In the genomic region with DNA sequence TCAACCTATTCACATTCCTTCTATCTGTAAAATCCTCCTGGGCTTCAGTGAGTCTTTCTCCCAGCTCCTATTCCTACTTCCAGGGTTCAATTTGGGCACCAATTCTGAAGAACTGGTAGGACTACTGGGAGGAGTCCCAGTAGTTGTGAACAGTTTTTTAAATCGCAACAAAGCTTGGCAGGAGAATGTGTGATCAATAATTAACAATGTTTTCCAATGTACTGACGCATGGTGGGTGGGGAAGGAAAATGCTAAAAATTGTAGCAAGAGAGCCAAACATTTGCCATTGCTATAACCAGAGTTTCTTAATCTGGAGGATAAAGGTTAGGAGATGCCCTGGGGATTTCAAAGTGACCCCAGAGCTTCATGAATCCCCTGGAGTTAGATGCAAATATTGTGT, we compare ENCODE assay signal across 21 cellular contexts. TPM values are rescaled to one million over a fixed set of nuclear protein-coding genes. Genes with fewer than 3 reads are reported as not detected.
DNase-seq lines count a peak whose midpoint lies in the region; ATAC-seq, FAIRE-seq and TF ChIP-seq lines count a peak whose summit lies in the region.
"Had no signal": no experiment of that assay in that cellular context is flagged by ENCODE, and none has a peak within 500 bp of the region (broad histone marks: within the 10 kb centered on the region; RNA-seq: fewer than 3 reads in every experiment).

No MANE protein-coding gene starts in this region.

- peaks cover 0 to 3% of the 10 kb centered on the region in 2 experiments; a peak in 2 of 4 replicates for H3K4me1 ChIP-seq in SK-N-SH (ENCODE audit: control insufficient read depth in 1 of 2, insufficient read depth in 2 of 2, low read depth in 1 of 2, low read length in 1 of 2)
- no peaks in the 10 kb centered on the region for H3K4me1 ChIP-seq in small intestine (ENCODE audit: control insufficient read depth in 2 of 2, insufficient read depth in 1 of 2, low read depth in 1 of 2, low read length in 1 of 2)
- H3K4me1 ChIP-seq: A549 had no signal

- no peaks in the 10 kb centered on the region for H3K36me3 Mint-ChIP-seq in nephron progenitor cell (ENCODE audit: low read depth)
- H3K36me3 Mint-ChIP-seq: IgD-negative memory B cell had no signal

- no peak overlapping the region for H3K4me2 ChIP-seq in SK-N-SH
- H3K4me2 ChIP-seq: A549 had no signal

- no peaks in the 10 kb centered on the region for H3K9me2 ChIP-seq in SK-N-SH

- H3K9me3 ChIP-seq in SK-N-SH (no peaks in the 10 kb centered on the region), small intestine (ENCODE audit: control insufficient read depth, low read depth) (no peaks in the 10 kb centered on the region)
- H3K9me3 ChIP-seq: A549 had no signal

- no peaks in the 10 kb centered on the region for H3K79me2 ChIP-seq in SK-N-SH (ENCODE audit: insufficient read depth)

- no peak for TF ChIP-seq EP300 in SK-N-SH (IDR thresholded peaks at IDR 0.05; ENCODE audit: borderline replicate concordance in 1 of 2, low read depth in 1 of 2, low read length in 1 of 2)

- H3K9me3 Mint-ChIP-seq in nephron progenitor cell, result peaks cover 19% of the 10 kb centered on the region

- peak overlapping the region; percentile 40 to 43; a peak in 2 of 4 replicates for H3K27ac ChIP-seq in SK-N-SH (ENCODE audit: low read depth in 2 of 2, low read length in 1 of 2)
- H3K27ac ChIP-seq in small intestine (ENCODE audit: low read depth in 1 of 2, low read length in 1 of 2), result no peak overlapping the region
- H3K27ac ChIP-seq: 22Rv1, C4-2B, HL-60 had no signal

- CTCF ChIA-PET in SK-N-SH (lab: Yijun Ruan, JAX), result no interaction called here

- H3F3A ChIP-seq in SK-N-SH (replicated peaks; ENCODE audit: insufficient read depth), result peaks cover 26% of the 10 kb centered on the region

- H3K36me3 ChIP-seq in SK-N-SH (replicated peaks in 1 of 2; ENCODE audit: control insufficient read depth in 1 of 2, insufficient read depth in 2 of 2, low read length in 1 of 2), result no peaks in the 10 kb centered on the region
- H3K36me3 ChIP-seq in small intestine (ENCODE audit: control insufficient read depth in 2 of 2, insufficient read depth in 2 of 2, low read length in 2 of 2), result no peaks in the 10 kb centered on the region

- TF ChIP-seq RAD21 in SK-N-SH (IDR thresholded peaks at IDR 0.05; ENCODE audit: low read length), result no peak

- TF ChIP-seq CTCF in SK-N-SH (IDR thresholded peaks at IDR 0.05), result no peak
- no peak for TF ChIP-seq CTCF in nephron progenitor cell (IDR thresholded peaks at IDR 0.05)

- peaks cover 27% of the 10 kb centered on the region for H3K4me1 Mint-ChIP-seq in nephron progenitor cell
- H3K4me1 Mint-ChIP-seq: IgD-negative memory B cell had no signal

- no peak for FAIRE-seq in small intestine (lab: Jason Lieb, UNC)
- FAIRE-seq: A549, GM19239, H1, HepG2 had no signal

- H3K27ac Mint-ChIP-seq in nephron progenitor cell, result peak overlapping the region; percentile 52
- H3K27ac Mint-ChIP-seq: CD4-positive, alpha-beta T cell; H9; IgD-negative memory B cell had no signal

- no peaks in the 10 kb centered on the region for H4K20me1 ChIP-seq in SK-N-SH (ENCODE audit: insufficient read depth)

- WGBS in SK-N-SH (ENCODE audit: low lambda C conversion rate), result 76% methylated on average over 2 of the region's 2 CpGs
- WGBS in small intestine, 3 donors, result 16 to 59% (median 20%) methylated on average over 2 of the region's 2 CpGs

- H2AFZ ChIP-seq in SK-N-SH (ENCODE audit: low read depth), result no peak overlapping the region

- H3K27me3 Mint-ChIP-seq in nephron progenitor cell (ENCODE audit: low read depth, poor library complexity), result peaks cover 3% of the 10 kb centered on the region

- POLR2A ChIA-PET in SK-N-SH (lab: Yijun Ruan, JAX), result no interaction called here

- ATAC-seq in SK-N-SH treated with all-trans-retinoic acid at 6 μM for 48 hours (no peak), left lobe of liver (peak; percentile 27), HG03442 (IDR thresholded peaks at IDR 0.05; ENCODE audit: unreplicated experiment) (no peak), HG02642 (IDR thresholded peaks at IDR 0.05; ENCODE audit: poor library complexity, unreplicated experiment) (no peak)
- ATAC-seq: A549, HepG2 had no signal

- DNase-seq in SK-N-SH (no peak), left lobe of liver (ENCODE audit: low spot score) (no peak), nephron progenitor cell (no peak), small intestine (peak; percentile 13), NOMO-1 treated with dmso at 0.1 percent for 144 hours (lab: John Stamatoyannopoulos, UW; ENCODE audit: unreplicated experiment) (no peak)
- DNase-seq: AML-193; CD4-positive, alpha-beta T cell; DMS79 treated with DMSO at 0.1 percent for 48 hours; GF-D8; H9 had no signal

- no peak overlapping the region for H3K4me3 ChIP-seq in SK-N-SH (ENCODE audit: low read depth in 2 of 2, low read length in 1 of 2)
- H3K4me3 ChIP-seq in small intestine (ENCODE audit: low read depth in 1 of 2, low read length in 2 of 2), result no peak overlapping the region
- H3K4me3 ChIP-seq: A549 had no signal

- no peak overlapping the region for H3K9ac ChIP-seq in SK-N-SH

- no peak overlapping the region for H3K4me3 Mint-ChIP-seq in nephron progenitor cell
- H3K4me3 Mint-ChIP-seq: CD4-positive, alpha-beta T cell; H9; IgD-negative memory B cell had no signal

- H3K27me3 ChIP-seq in SK-N-SH (ENCODE audit: insufficient read depth), result no peaks in the 10 kb centered on the region
- H3K27me3 ChIP-seq in small intestine (ENCODE audit: control insufficient read depth in 2 of 2, insufficient read depth in 2 of 2, low read length in 2 of 2), result no peaks in the 10 kb centered on the region

TF ChIP-seq in SK-N-SH, 30 proteins besides CTCF, POLR2A, EP300 and RAD21 (continues in another document):
- TF ChIP-seq, protein P1, sequence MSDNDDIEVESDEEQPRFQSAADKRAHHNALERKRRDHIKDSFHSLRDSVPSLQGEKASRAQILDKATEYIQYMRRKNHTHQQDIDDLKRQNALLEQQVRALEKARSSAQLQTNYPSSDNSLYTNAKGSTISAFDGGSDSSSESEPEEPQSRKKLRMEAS (IDR thresholded peaks at IDR 0.05; ENCODE audit: low read depth), result no peak
- no peak for TF ChIP-seq ELF1 (IDR thresholded peaks at IDR 0.05)
- TF ChIP-seq FOSL2 (IDR thresholded peaks at IDR 0.05; ENCODE audit: borderline replicate concordance, low read depth), result no peak
- TF ChIP-seq TCF12 (IDR thresholded peaks at IDR 0.05), result no peak
- no peak for TF ChIP-seq NRF1 (IDR thresholded peaks at IDR 0.05; ENCODE audit: low read depth, low read length)
- TF ChIP-seq MXI1 (IDR thresholded peaks at IDR 0.05; ENCODE audit: low read depth, low read length), result no peak
- TF ChIP-seq RXRA (IDR thresholded peaks at IDR 0.05; ENCODE audit: borderline replicate concordance, low read depth), result no peak
- TF ChIP-seq, protein P2, sequence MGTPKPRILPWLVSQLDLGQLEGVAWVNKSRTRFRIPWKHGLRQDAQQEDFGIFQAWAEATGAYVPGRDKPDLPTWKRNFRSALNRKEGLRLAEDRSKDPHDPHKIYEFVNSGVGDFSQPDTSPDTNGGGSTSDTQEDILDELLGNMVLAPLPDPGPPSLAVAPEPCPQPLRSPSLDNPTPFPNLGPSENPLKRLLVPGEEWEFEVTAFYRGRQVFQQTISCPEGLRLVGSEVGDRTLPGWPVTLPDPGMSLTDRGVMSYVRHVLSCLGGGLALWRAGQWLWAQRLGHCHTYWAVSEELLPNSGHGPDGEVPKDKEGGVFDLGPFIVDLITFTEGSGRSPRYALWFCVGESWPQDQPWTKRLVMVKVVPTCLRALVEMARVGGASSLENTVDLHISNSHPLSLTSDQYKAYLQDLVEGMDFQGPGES (IDR thresholded peaks at IDR 0.05; ENCODE audit: low read depth, low read length), result no peak
- TF ChIP-seq YY1 (IDR thresholded peaks at IDR 0.05; ENCODE audit: low read depth), result no peak
- TF ChIP-seq GABPA (IDR thresholded peaks at IDR 0.05; ENCODE audit: low read depth), result no peak
- no peak for TF ChIP-seq JUND (IDR thresholded peaks at IDR 0.05)
- no peak for TF ChIP-seq MEF2A (IDR thresholded peaks at IDR 0.05; ENCODE audit: borderline replicate concordance, low read depth)

TF ChIP-seq in SK-N-SH treated with all-trans-retinoic acid at 6 μM for 48 hours, 23 proteins besides CTCF, POLR2A, EP300 and RAD21 (continues in another document):
- TF ChIP-seq RARB (CRISPR knock-in tag; IDR thresholded peaks at IDR 0.05) (no peak), ZNF70 (CRISPR knock-in tag; IDR thresholded peaks at IDR 0.05) (no peak), ESRRG (CRISPR knock-in tag; IDR thresholded peaks at IDR 0.05) (no peak), GLIS3 (CRISPR knock-in tag; IDR thresholded peaks at IDR 0.05) (no peak), ZC3H10 (CRISPR knock-in tag; IDR thresholded peaks at IDR 0.05) (no peak)
- TF ChIP-seq, protein P3, sequence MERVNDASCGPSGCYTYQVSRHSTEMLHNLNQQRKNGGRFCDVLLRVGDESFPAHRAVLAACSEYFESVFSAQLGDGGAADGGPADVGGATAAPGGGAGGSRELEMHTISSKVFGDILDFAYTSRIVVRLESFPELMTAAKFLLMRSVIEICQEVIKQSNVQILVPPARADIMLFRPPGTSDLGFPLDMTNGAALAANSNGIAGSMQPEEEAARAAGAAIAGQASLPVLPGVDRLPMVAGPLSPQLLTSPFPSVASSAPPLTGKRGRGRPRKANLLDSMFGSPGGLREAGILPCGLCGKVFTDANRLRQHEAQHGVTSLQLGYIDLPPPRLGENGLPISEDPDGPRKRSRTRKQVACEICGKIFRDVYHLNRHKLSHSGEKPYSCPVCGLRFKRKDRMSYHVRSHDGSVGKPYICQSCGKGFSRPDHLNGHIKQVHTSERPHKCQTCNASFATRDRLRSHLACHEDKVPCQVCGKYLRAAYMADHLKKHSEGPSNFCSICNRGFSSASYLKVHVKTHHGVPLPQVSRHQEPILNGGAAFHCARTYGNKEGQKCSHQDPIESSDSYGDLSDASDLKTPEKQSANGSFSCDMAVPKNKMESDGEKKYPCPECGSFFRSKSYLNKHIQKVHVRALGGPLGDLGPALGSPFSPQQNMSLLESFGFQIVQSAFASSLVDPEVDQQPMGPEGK (CRISPR knock-in tag; IDR thresholded peaks at IDR 0.05; ENCODE audit: borderline replicate concordance), result no peak
- TF ChIP-seq, protein P4, sequence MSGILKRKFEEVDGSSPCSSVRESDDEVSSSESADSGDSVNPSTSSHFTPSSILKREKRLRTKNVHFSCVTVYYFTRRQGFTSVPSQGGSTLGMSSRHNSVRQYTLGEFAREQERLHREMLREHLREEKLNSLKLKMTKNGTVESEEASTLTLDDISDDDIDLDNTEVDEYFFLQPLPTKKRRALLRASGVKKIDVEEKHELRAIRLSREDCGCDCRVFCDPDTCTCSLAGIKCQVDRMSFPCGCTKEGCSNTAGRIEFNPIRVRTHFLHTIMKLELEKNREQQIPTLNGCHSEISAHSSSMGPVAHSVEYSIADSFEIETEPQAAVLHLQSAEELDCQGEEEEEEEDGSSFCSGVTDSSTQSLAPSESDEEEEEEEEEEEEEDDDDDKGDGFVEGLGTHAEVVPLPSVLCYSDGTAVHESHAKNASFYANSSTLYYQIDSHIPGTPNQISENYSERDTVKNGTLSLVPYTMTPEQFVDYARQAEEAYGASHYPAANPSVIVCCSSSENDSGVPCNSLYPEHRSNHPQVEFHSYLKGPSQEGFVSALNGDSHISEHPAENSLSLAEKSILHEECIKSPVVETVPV (CRISPR knock-in tag; IDR thresholded peaks at IDR 0.05), result no peak

RNA-seq across cellular contexts. Expression of a gene that starts 27.3 kb away (rescaled TPM):
- polyA plus RNA-seq in SK-N-SH (2012; rRNA removed) (326 and 429 TPM in 2 replicates), small intestine (10 to 100 TPM in 1 of 3 donors, 1 to 10 TPM in 1, under 1 TPM in 1; 0.89 to 25.6 (median 1.4) TPM)
- 346 and 361 TPM in 2 replicates for polyA plus RNA-seq in SK-N-SH (2012; cell fraction: cytosol; rRNA removed)
- polyA plus RNA-seq in SK-N-SH (2012; cell fraction: nucleus; rRNA removed), result 89.2 and 204 TPM in 2 replicates
- total RNA-seq in left lobe of liver, result 10.2 TPM

Comparison
In these comparisons a context has a peak if more than half of its experiments do, and no peak if none do; other contexts are left out.
1. H3K27ac ChIP-seq: peak in SK-N-SH (2 of 2); none in small intestine (0 of 2).